In genomic region chr2:69742170-69742952, GRCh38 we compare ENCODE assay signal across 9 cellular contexts. TPM values are rescaled to one million over a fixed set of nuclear protein-coding genes. Genes with fewer than 3 reads are reported as not detected.
A peak's percentile ranks its signal among the peaks of the same experiment; 100 is the strongest.
DNase-seq lines count a peak whose midpoint lies in the region; ATAC-seq and TF ChIP-seq lines count a peak whose summit lies in the region.
"Had no signal": no experiment of that assay in that cellular context is flagged by ENCODE, and none has a peak within 500 bp of the region (broad histone marks: within the 10 kb centered on the region; RNA-seq: fewer than 3 reads in every experiment).

No MANE protein-coding gene starts in this region.

- no peaks in the 10 kb centered on the region for H3K36me3 Mint-ChIP-seq in natural killer cell treated with Interleukin-12 subunit alpha and Interleukin-12 subunit beta and Interleukin-15 and Interleukin-18, amount 100 ng/mL, for 72 hours

- DNase-seq in GM13977 (ENCODE audit: low spot score) (peak; percentile 32), RKO (ENCODE audit: low spot score) (peak; percentile 32), epithelial cell of esophagus (ENCODE audit: low read depth) (peak; percentile 13), NAMALWA (ENCODE audit: low spot score) (no peak), epidermal melanocyte (ENCODE audit: insufficient read length, low spot score) (no peak)
- no peak for DNase-seq in natural killer cell treated with Interleukin-12 subunit alpha and Interleukin-12 subunit beta and Interleukin-15 and Interleukin-18, amount 100 ng/mL, for 72 hours (ENCODE audit: low spot score)
- no peak for DNase-seq in activated CD4-positive, CD25-positive, alpha-beta regulatory T cell (lab: John Stamatoyannopoulos, UW)

- peak overlapping the region; percentile 83 for H3K4me3 ChIP-seq in epithelial cell of esophagus (ENCODE audit: low read length)

- H3K27ac Mint-ChIP-seq in natural killer cell treated with Interleukin-12 subunit alpha and Interleukin-12 subunit beta and Interleukin-15 and Interleukin-18, amount 100 ng/mL, for 72 hours: peak overlapping the region; percentile 76 to 96

- peaks cover 15 to 22% of the 10 kb centered on the region in 2 donors for H3K4me1 Mint-ChIP-seq in natural killer cell treated with Interleukin-12 subunit alpha and Interleukin-12 subunit beta and Interleukin-15 and Interleukin-18, amount 100 ng/mL, for 72 hours (ENCODE audit: low read depth in 2 of 2)

- TF ChIP-seq CTCF in GM13977 (IDR thresholded peaks at IDR 0.05; ENCODE audit: extremely low read depth, insufficient read depth, missing control alignments) (no peak), epithelial cell of esophagus (IDR thresholded peaks at IDR 0.05; ENCODE audit: insufficient read depth, low read depth, low read length, missing control alignments) (no peak)

- H3K27me3 Mint-ChIP-seq in natural killer cell treated with Interleukin-12 subunit alpha and Interleukin-12 subunit beta and Interleukin-15 and Interleukin-18, amount 100 ng/mL, for 72 hours: no peaks in the 10 kb centered on the region

- no peaks in the 10 kb centered on the region for H3K9me3 Mint-ChIP-seq in natural killer cell treated with Interleukin-12 subunit alpha and Interleukin-12 subunit beta and Interleukin-15 and Interleukin-18, amount 100 ng/mL, for 72 hours
- H3K9me3 Mint-ChIP-seq: activated naive CD4-positive, alpha-beta T cell treated with anti-CD3 and anti-CD28 coated beads, Interleukin-2, amount 50 U/mL, for 72 hours had no signal

- peak overlapping the region; percentile 95 for H3K4me3 Mint-ChIP-seq in natural killer cell treated with Interleukin-12 subunit alpha and Interleukin-12 subunit beta and Interleukin-15 and Interleukin-18, amount 100 ng/mL, for 72 hours

- ATAC-seq in HG02571 (IDR thresholded peaks at IDR 0.05; ENCODE audit: unreplicated experiment): peak; percentile 39
- ATAC-seq in natural killer cell treated with Interleukin-12 subunit alpha and Interleukin-12 subunit beta and Interleukin-15 and Interleukin-18, amount 100 ng/mL, for 72 hours: peak in 1 of 2 donors; percentile 61

- in situ Hi-C loops in GM13977 (cut with MboI; ENCODE audit: low pct_unique_long_range_greater_than_20kb, low sequenced_read_pairs, unreplicated experiment): no loop called here

RNA-seq across cellular contexts. Expression of gene ANXA4, which starts 0.4 kb away (rescaled TPM):
- total RNA-seq in natural killer cell treated with Interleukin-12 subunit alpha and Interleukin-12 subunit beta and Interleukin-15 and Interleukin-18, amount 100 ng/mL, for 72 hours: 10 to 100 TPM; 15.2 to 21.7 TPM

Comparison
In these comparisons a context has a peak if more than half of its experiments do, and no peak if none do; other contexts are left out.
1. DNase-seq: peak in GM13977 (single experiment), RKO (single experiment) and epithelial cell of esophagus (single experiment); none in natural killer cell treated with Interleukin-12 subunit alpha and Interleukin-12 subunit beta and Interleukin-15 and Interleukin-18, amount 100 ng/mL, for 72 hours (single experiment), activated CD4-positive, CD25-positive, alpha-beta regulatory T cell (0 of 4), NAMALWA (single experiment) and epidermal melanocyte (single experiment).